25 cellular contexts compared by ENCODE assay signal in genomic region chr2:135581282-135581681, GRCh38.
"Had no signal": no experiment of that assay in that cellular context is flagged by ENCODE, and none has a peak within 500 bp of the region (broad histone marks: within the 10 kb centered on the region; RNA-seq: fewer than 3 reads in every experiment).

No MANE protein-coding gene starts in this region.

- H3K4me1 ChIP-seq: pancreas, prostate gland, right lobe of liver, sigmoid colon, thyroid gland, tibial nerve, upper lobe of left lung had no signal

- DNase-seq: naive thymus-derived CD8-positive, alpha-beta T cell; nephron progenitor cell; nucleus accumbens; pancreas; right cardiac atrium; right lobe of liver; sigmoid colon; small intestine; stimulated activated CD4-positive, alpha-beta T cell treated with anti-CD3 and anti-CD28 coated beads, Interleukin-15, amount 100 ng/mL, for 24 hours; stimulated activated CD4-positive, alpha-beta T cell treated with anti-CD3 and anti-CD28 coated beads, Interleukin-2, amount 100 ng/mL, for 24 hours; stimulated activated CD4-positive, alpha-beta T cell treated with anti-CD3 and anti-CD28 coated beads, Interleukin-2, amount 100 ng/mL, for 48 hours; stimulated activated CD4-positive, alpha-beta T cell treated with anti-CD3 and anti-CD28 coated beads, Interleukin-4, amount 100 ng/mL, for 24 hours; stimulated activated naive B cell treated with anti-CD40 and anti-IgM and Interleukin-4, amounts not matched to agents 10 μg/mL and 1 μg/mL and 100 μg/mL, for 72 hours; stimulated activated naive CD4-positive, alpha-beta T cell treated with Interleukin-2 at 50 U/mL for 16 hours; stomach; thyroid gland; trophoblast cell; upper lobe of left lung had no signal

- ATAC-seq: naive thymus-derived CD8-positive, alpha-beta T cell; natural killer cell treated with Interleukin-12 subunit alpha and Interleukin-12 subunit beta and Interleukin-15 and Interleukin-18, amount 100 ng/mL, for 72 hours; pancreas; right cardiac atrium; right lobe of liver; stimulated activated effector memory CD8-positive, alpha-beta T cell treated with anti-CD3 and anti-CD28 coated beads, Interleukin-12 subunit alpha, Interleukin-12 subunit beta, amount 100 ng/mL, for 72 hours; stimulated activated naive B cell treated with anti-CD40 and anti-IgM and Interleukin-4, amounts not matched to agents 10 μg/mL and 1 μg/mL and 100 μg/mL, for 72 hours had no signal

- H3K27ac ChIP-seq: neutrophil, pancreas, prostate gland, right lobe of liver, sigmoid colon, stomach, thoracic aorta, thyroid gland, tibial nerve, upper lobe of left lung had no signal

- H3K27me3 ChIP-seq: neutrophil, pancreas, right lobe of liver, sigmoid colon, stomach, thyroid gland, tibial nerve, upper lobe of left lung had no signal

- H3K4me3 ChIP-seq: pancreas, prostate gland, right lobe of liver, sigmoid colon, stomach, thoracic aorta, thyroid gland, tibial nerve, upper lobe of left lung had no signal

- FAIRE-seq: pancreas, small intestine, urothelium cell line had no signal

- H3K36me3 ChIP-seq: neutrophil, pancreas, prostate gland, right lobe of liver, sigmoid colon, stomach, thoracic aorta, thyroid gland, tibial nerve, upper lobe of left lung had no signal

- H3K9me3 ChIP-seq: neutrophil, pancreas, prostate gland, right lobe of liver, sigmoid colon, stomach, thoracic aorta, thyroid gland, tibial nerve, upper lobe of left lung had no signal
